8 cellular contexts compared by ENCODE assay signal in genomic region chr12:85029456-85029855, GRCh38. TPM values are rescaled to one million over a fixed set of nuclear protein-coding genes. Genes with fewer than 3 reads are reported as not detected.
DNase-seq lines count a peak whose midpoint lies in the region; ATAC-seq and TF ChIP-seq lines count a peak whose summit lies in the region.

No MANE protein-coding gene starts in this region.

- no peaks in the 10 kb centered on the region for H3K27me3 ChIP-seq in esophagus squamous epithelium
- peaks cover 7% of the 10 kb centered on the region for H3K27me3 ChIP-seq in smooth muscle cell (ENCODE audit: low read depth)

- no peaks in the 10 kb centered on the region for H4K20me1 ChIP-seq in OCI-LY7 (ENCODE audit: insufficient read depth, low read length)
- no peaks in the 10 kb centered on the region for H4K20me1 ChIP-seq in smooth muscle cell (ENCODE audit: low read depth)

- TF ChIP-seq POLR2A in esophagus squamous epithelium (IDR thresholded peaks at IDR 0.05), result no peak

- H2AFZ ChIP-seq in OCI-LY7 (ENCODE audit: low read length), result no peak overlapping the region
- H2AFZ ChIP-seq in smooth muscle cell (ENCODE audit: low read depth), result no peak overlapping the region

- CTCF ChIA-PET in OCI-LY7 (lab: Charles Lee; ENCODE audit: unreplicated experiment), result no interaction called here

- TF ChIP-seq CTCF in OCI-LY7 (conservative IDR thresholded peaks at IDR 0.05; ENCODE audit: low read length) (peak; percentile 86), esophagus squamous epithelium (IDR thresholded peaks at IDR 0.05) (peak in 5 of 6 experiments; percentile 44 to 72 (median 50)), smooth muscle cell (IDR thresholded peaks at IDR 0.05; ENCODE audit: borderline replicate concordance, insufficient read depth, poor library complexity, severe bottlenecking) (peak; percentile 68)

- H3F3A ChIP-seq in smooth muscle cell (ENCODE audit: low read depth), result no peaks in the 10 kb centered on the region

- no peaks in the 10 kb centered on the region for H3K79me2 ChIP-seq in OCI-LY7 (ENCODE audit: insufficient read depth, low read depth, low read length)
- no peaks in the 10 kb centered on the region for H3K79me2 ChIP-seq in smooth muscle cell (ENCODE audit: low read depth)

- intact Hi-C loops in OCI-LY7 (cut with micrococcal nuclease; ENCODE audit: unreplicated experiment), result loop anchor here (1.0 kb wide), 1 partner anchor 155 kb away; no protein-coding TSS in a partner anchor
- intact Hi-C loops in esophagus squamous epithelium (cut with DNase I), result no loop called here

- H3K4me1 ChIP-seq in OCI-LY7 (ENCODE audit: insufficient read depth, low read length, poor library complexity, severe bottlenecking) (no peaks in the 10 kb centered on the region), esophagus squamous epithelium (no peaks in the 10 kb centered on the region), smooth muscle cell (ENCODE audit: low read depth) (no peaks in the 10 kb centered on the region)

- no TSS peak for BruUV-seq in OCI-LY7 (replicated peaks; lab: Mats Ljungman, UMichigan)

- H3K4me3 ChIP-seq in OCI-LY7 (ENCODE audit: low read depth, low read length, poor library complexity, severe bottlenecking) (no peak overlapping the region), esophagus squamous epithelium (no peak overlapping the region), smooth muscle cell (no peak overlapping the region)

- H3K4me2 ChIP-seq in OCI-LY7 (ENCODE audit: low read length) (no peak overlapping the region), smooth muscle cell (no peak overlapping the region)

- H3K36me3 ChIP-seq in OCI-LY7 (ENCODE audit: insufficient read depth, low read length) (no peaks in the 10 kb centered on the region), esophagus squamous epithelium (no peaks in the 10 kb centered on the region), smooth muscle cell (ENCODE audit: low read depth) (no peaks in the 10 kb centered on the region)

- POLR2A ChIA-PET in OCI-LY7 (lab: Charles Lee), result interaction anchor here (0.8 to 1.5 kb wide), 2 partner anchors 38 to 84 kb away, joined by 3 to 4 read pairs; no protein-coding TSS in a partner anchor

- ATAC-seq in GM18520 (IDR thresholded peaks at IDR 0.05; ENCODE audit: unreplicated experiment), result no peak

- no peaks in the 10 kb centered on the region for H3K9me2 ChIP-seq in OCI-LY7 (ENCODE audit: insufficient read depth, low read length)

- H3K9me3 ChIP-seq in OCI-LY7 (ENCODE audit: low read length) (no peaks in the 10 kb centered on the region), esophagus squamous epithelium (no peaks in the 10 kb centered on the region), smooth muscle cell (replicated peaks; ENCODE audit: low read depth) (no peaks in the 10 kb centered on the region)

- H3K9ac ChIP-seq in smooth muscle cell (ENCODE audit: low read depth), result no peak overlapping the region

- DNase-seq in DMS53 (lab: John Stamatoyannopoulos, UW) (peak; percentile 73), HPDE6-E6E7 (ENCODE audit: extremely low spot score) (peak; percentile 4), OCI-LY7 (ENCODE audit: low spot score) (peak; percentile 32), esophagus squamous epithelium (lab: John Stamatoyannopoulos, UW) (no peak), smooth muscle cell (lab: John Stamatoyannopoulos, UW; ENCODE audit: unreplicated experiment) (no peak)
- DNase-seq in activated CD4-positive, CD25-positive, alpha-beta regulatory T cell (lab: John Stamatoyannopoulos, UW), result no peak
- no peak for DNase-seq in activated CD4-positive, alpha-beta T cell treated with anti-CD3 and anti-CD28 coated beads, Interleukin-2, amount 50 U/mL, for 48 hours

- H3K27ac ChIP-seq in OCI-LY7 (ENCODE audit: low read depth, low read length, poor library complexity, severe bottlenecking), result no peak overlapping the region
- no peak overlapping the region for H3K27ac ChIP-seq in esophagus squamous epithelium
- no peak overlapping the region for H3K27ac ChIP-seq in smooth muscle cell (ENCODE audit: low read depth)

RNA-seq across cellular contexts. Expression of gene TSPAN19, which starts 6.6 kb away (rescaled TPM):
- total RNA-seq in OCI-LY7 (2014; rRNA removed; shearing (Covaris generic)), result not detected in 2 replicates
- total RNA-seq in OCI-LY7 (2022) (not detected in 2 replicates), esophagus squamous epithelium (not detected), smooth muscle cell (0.04 TPM in 1 of 2 replicates, not detected in the other)
- polyA plus RNA-seq in smooth muscle cell, result not detected in 2 replicates

RNA-seq across cellular contexts. Expression of gene LRRIQ1, which starts 6.7 kb away (rescaled TPM):
- not detected in 2 replicates for total RNA-seq in OCI-LY7 (2014; rRNA removed; shearing (Covaris generic))
- not detected in 2 replicates for total RNA-seq in OCI-LY7 (2022)
- under 1 TPM in 1 of 4 donors, not detected in 3; 0.09 TPM for total RNA-seq in esophagus squamous epithelium
- total RNA-seq in smooth muscle cell, result 0.49 and 1.3 TPM in 2 replicates
- polyA plus RNA-seq in smooth muscle cell, result 1.3 and 3.0 TPM in 2 replicates

Comparison
In these comparisons a context has a peak if more than half of its experiments do, and no peak if none do; other contexts are left out.
1. DNase-seq: peak in DMS53 (single experiment), HPDE6-E6E7 (single experiment) and OCI-LY7 (single experiment); none in esophagus squamous epithelium (single experiment), smooth muscle cell (single experiment), activated CD4-positive, CD25-positive, alpha-beta regulatory T cell (0 of 4) and activated CD4-positive, alpha-beta T cell treated with anti-CD3 and anti-CD28 coated beads, Interleukin-2, amount 50 U/mL, for 48 hours (0 of 2).
2. Peak in every context shown above with its lines, with median percentiles within 50 percentile points of each other: CTCF ChIP-seq.